In genomic region chr1:198901280-198901679, GRCh38 we compare ENCODE assay signal across 16 cellular contexts.
DNase-seq lines count a peak whose midpoint lies in the region; ATAC-seq and TF ChIP-seq lines count a peak whose summit lies in the region.
"Had no signal": no experiment of that assay in that cellular context is flagged by ENCODE, and none has a peak within 500 bp of the region (broad histone marks: within the 10 kb centered on the region; RNA-seq: fewer than 3 reads in every experiment).

No MANE protein-coding gene starts in this region.

- H3K14ac ChIP-seq in IMR-90 (replicated peaks; ENCODE audit: low read depth, low read length): 0 out of 2 replicates have a peak overlapping the region, but pooled peaks have one; percentile 1

- intact Hi-C loops in IMR-90 (cut with micrococcal nuclease): no loop called here

- no peak overlapping the region for H3K4me3 Mint-ChIP-seq in stimulated activated naive B cell treated with anti-CD40 and anti-IgM and Interleukin-4, amounts not matched to agents 10 μg/mL and 1 μg/mL and 100 μg/mL, for 72 hours
- H3K4me3 Mint-ChIP-seq: IgD-negative memory B cell had no signal

- H3K9me3 Mint-ChIP-seq in stimulated activated naive B cell treated with anti-CD40 and anti-IgM and Interleukin-4, amounts not matched to agents 10 μg/mL and 1 μg/mL and 100 μg/mL, for 72 hours: no peaks in the 10 kb centered on the region
- H3K9me3 Mint-ChIP-seq: IgD-negative memory B cell had no signal

- peaks cover 12 to 20% of the 10 kb centered on the region in 2 donors for H3K36me3 Mint-ChIP-seq in stimulated activated naive B cell treated with anti-CD40 and anti-IgM and Interleukin-4, amounts not matched to agents 10 μg/mL and 1 μg/mL and 100 μg/mL, for 72 hours

- H3K23ac ChIP-seq in IMR-90 (ENCODE audit: low read depth, low read length): no peak overlapping the region

- peak overlapping the region; percentile 7 for H2BK5ac ChIP-seq in IMR-90 (ENCODE audit: low read depth, low read length, poor library complexity, severe bottlenecking)

- H3K27ac ChIP-seq in IMR-90 (ENCODE audit: insufficient read depth, low read length) (peak overlapping the region; percentile 12; the same call in 1 of the 2 replicates), SK-N-MC (peak overlapping the region; percentile 100), smooth muscle cell (ENCODE audit: low read depth) (peak overlapping the region; percentile 81)
- H3K27ac ChIP-seq: BLaER1 treated with 17β-estradiol and CSF1 and Interleukin-3, amounts not matched to agents 10 nM and 100 nM had no signal

- H3K56ac ChIP-seq in IMR-90 (ENCODE audit: extremely low read depth, insufficient read depth, low read length): no peak overlapping the region

- no peak overlapping the region for H2BK120ac ChIP-seq in IMR-90 (ENCODE audit: low read depth, low read length)

- TF ChIP-seq RAD21 in IMR-90 (IDR thresholded peaks at IDR 0.05; ENCODE audit: low read length): no peak

- dilution Hi-C loops in IMR-90 (cut with HindIII; ENCODE audit: low sequenced_read_pairs, unreplicated experiment): no loop called here

- H3K79me2 ChIP-seq in smooth muscle cell (ENCODE audit: low read depth): peaks cover 100% of the 10 kb centered on the region

- no peak overlapping the region for H4K5ac ChIP-seq in IMR-90 (ENCODE audit: low read depth, low read length)

- peak overlapping the region in 1 of 2 experiments; percentile 64; a peak in 1 of 4 replicates for H4K8ac ChIP-seq in IMR-90 (ENCODE audit: low read depth in 2 of 2, low read length in 2 of 2)

- H3K4me1 ChIP-seq in IMR-90 (ENCODE audit: control insufficient read depth, insufficient read depth, low read length): peaks cover 8% of the 10 kb centered on the region
- H3K4me1 ChIP-seq in smooth muscle cell (ENCODE audit: low read depth): peaks cover 26% of the 10 kb centered on the region

- no peak overlapping the region for H2AK9ac ChIP-seq in IMR-90 (replicated peaks; ENCODE audit: low read depth, low read length, poor library complexity)

- TF ChIP-seq POLR2A in IMR-90 (IDR thresholded peaks at IDR 0.05; ENCODE audit: low read depth, low read length): no peak

- CTCF ChIA-PET in IMR-90 (lab: Yijun Ruan, JAX): interaction anchor here (0.7 kb wide), 1 partner anchor 39 kb away, joined by 3 read pairs; no protein-coding TSS in a partner anchor

- no peaks in the 10 kb centered on the region for H3K27me3 ChIP-seq in IMR-90 (ENCODE audit: control insufficient read depth, insufficient read depth, low read length)
- no peaks in the 10 kb centered on the region for H3K27me3 ChIP-seq in smooth muscle cell (ENCODE audit: low read depth)
- H3K27me3 ChIP-seq: BLaER1 treated with 17β-estradiol and CSF1 and Interleukin-3, amounts not matched to agents 10 nM and 100 nM had no signal

- POLR2A ChIA-PET in IMR-90 (lab: Charles Lee; ENCODE audit: unreplicated experiment): no interaction called here

- H3K9me3 ChIP-seq in IMR-90 (ENCODE audit: control insufficient read depth, insufficient read depth, low read length): no peaks in the 10 kb centered on the region
- no peaks in the 10 kb centered on the region for H3K9me3 ChIP-seq in SK-N-MC (ENCODE audit: low read depth, low read length)
- no peaks in the 10 kb centered on the region for H3K9me3 ChIP-seq in smooth muscle cell (replicated peaks; ENCODE audit: low read depth)
- H3K9me3 ChIP-seq: HAP-1, SK-N-SH had no signal

- BruUV-seq in IMR-90 (replicated peaks; lab: Mats Ljungman, UMichigan): no TSS peak

- peak overlapping the region; percentile 4; the same call in 1 of the 2 replicates for H4K91ac ChIP-seq in IMR-90 (ENCODE audit: insufficient read depth, low read depth, low read length)

- H3K4me3 ChIP-seq in IMR-90 (ENCODE audit: insufficient read depth, low read depth, low read length) (no peak overlapping the region), SK-N-MC (peak overlapping the region; percentile 76), smooth muscle cell (no peak overlapping the region)
- H3K4me3 ChIP-seq: BLaER1 treated with 17β-estradiol and CSF1 and Interleukin-3, amounts not matched to agents 10 nM and 100 nM; HAP-1 had no signal

- H2AK5ac ChIP-seq in IMR-90 (ENCODE audit: low read depth, low read length): no peak overlapping the region

- WGBS in IMR-90 (ENCODE audit: extremely low coverage in 2 of 2, insufficient read length in 1 of 2), 2 experiments: 60% methylated on average over 1 of the region's 3 CpGs; no CpG with 5 or more reads in 1 of the 2 experiments
- 89% methylated on average over 3 of the region's 3 CpGs for WGBS in smooth muscle cell (ENCODE audit: low lambda C conversion rate)

- H3K79me1 ChIP-seq in IMR-90 (ENCODE audit: low read depth in 1 of 2, low read length in 2 of 2): peaks cover 18 to 37% of the 10 kb centered on the region in 2 experiments

- H3K9me1 ChIP-seq in IMR-90 (ENCODE audit: insufficient read depth, low read length): peaks cover 6% of the 10 kb centered on the region

- H3K36me3 ChIP-seq in IMR-90 (ENCODE audit: control insufficient read depth, insufficient read depth, low read length): peaks cover 13% of the 10 kb centered on the region
- H3K36me3 ChIP-seq in SK-N-MC (ENCODE audit: insufficient read depth, low read length): peaks cover 68% of the 10 kb centered on the region
- H3K36me3 ChIP-seq in smooth muscle cell (ENCODE audit: low read depth): peaks cover 21% of the 10 kb centered on the region

- TF ChIP-seq CTCF in IMR-90 (conservative IDR thresholded peaks at IDR 0.05; ENCODE audit: low read depth, low read length) (no peak), smooth muscle cell (IDR thresholded peaks at IDR 0.05; ENCODE audit: borderline replicate concordance, insufficient read depth, poor library complexity, severe bottlenecking) (no peak)

- H2BK15ac ChIP-seq in IMR-90 (ENCODE audit: low read depth, low read length): no peak overlapping the region; the same call in 2 of the 3 replicates

- H4K20me1 ChIP-seq in IMR-90 (ENCODE audit: insufficient read depth, low read length) (no peaks in the 10 kb centered on the region; the same call in 1 of the 2 replicates), smooth muscle cell (ENCODE audit: low read depth) (peaks cover 95% of the 10 kb centered on the region)

- no peaks in the 10 kb centered on the region for H3K27me3 Mint-ChIP-seq in stimulated activated naive B cell treated with anti-CD40 and anti-IgM and Interleukin-4, amounts not matched to agents 10 μg/mL and 1 μg/mL and 100 μg/mL, for 72 hours
- H3K27me3 Mint-ChIP-seq: IgD-negative memory B cell had no signal

- H3K27ac Mint-ChIP-seq in stimulated activated naive B cell treated with anti-CD40 and anti-IgM and Interleukin-4, amounts not matched to agents 10 μg/mL and 1 μg/mL and 100 μg/mL, for 72 hours: no peak overlapping the region
- H3K27ac Mint-ChIP-seq: IgD-negative memory B cell had no signal

- H3K9ac ChIP-seq in IMR-90 (ENCODE audit: low read depth, low read length) (no peak overlapping the region), SK-N-MC (ENCODE audit: insufficient read length) (peak overlapping the region; percentile 84), smooth muscle cell (ENCODE audit: low read depth) (no peak overlapping the region)
- H3K9ac ChIP-seq: BLaER1 treated with 17β-estradiol and CSF1 and Interleukin-3, amounts not matched to agents 10 nM and 100 nM; SK-N-SH had no signal

- H3K4me2 ChIP-seq in IMR-90 (ENCODE audit: low read depth, low read length) (no peak overlapping the region), smooth muscle cell (no peak overlapping the region)
- H3K4me2 ChIP-seq: BLaER1 treated with 17β-estradiol and CSF1 and Interleukin-3, amounts not matched to agents 10 nM and 100 nM; SK-N-SH had no signal

- H2BK20ac ChIP-seq in IMR-90 (ENCODE audit: low read depth, low read length): no peak overlapping the region

- in situ Hi-C loops in IMR-90 (cut with MboI; ENCODE audit: low sequenced_read_pairs): no loop called here

- no peak overlapping the region for H3K18ac ChIP-seq in IMR-90 (ENCODE audit: low read depth, low read length)

- H3F3A ChIP-seq in smooth muscle cell (ENCODE audit: low read depth): peaks cover 46% of the 10 kb centered on the region

- peaks cover 6 to 15% of the 10 kb centered on the region in 2 donors for H3K4me1 Mint-ChIP-seq in stimulated activated naive B cell treated with anti-CD40 and anti-IgM and Interleukin-4, amounts not matched to agents 10 μg/mL and 1 μg/mL and 100 μg/mL, for 72 hours

- DNase-seq in IMR-90 (no peak), SK-N-MC (ENCODE audit: low read depth, low spot score) (no peak), globus pallidus (ENCODE audit: low spot score) (peak; percentile 43), smooth muscle cell (lab: John Stamatoyannopoulos, UW; ENCODE audit: unreplicated experiment) (no peak), occipital lobe (lab: John Stamatoyannopoulos, UW) (no peak)
- DNase-seq in stimulated activated naive B cell treated with anti-CD40 and anti-IgM and Interleukin-4, amounts not matched to agents 10 μg/mL and 1 μg/mL and 100 μg/mL, for 72 hours: no peak
- DNase-seq: NCI-H1436 treated with DMSO at 0.1 percent for 48 hours, NCI-H510A, NCI-H82, SK-N-SH had no signal

- ATAC-seq in IMR-90 (ENCODE audit: low read depth): peak; percentile 50
- ATAC-seq in HG03039 (IDR thresholded peaks at IDR 0.05; ENCODE audit: unreplicated experiment): no peak
- no peak for ATAC-seq in stimulated activated naive B cell treated with anti-CD40 and anti-IgM and Interleukin-4, amounts not matched to agents 10 μg/mL and 1 μg/mL and 100 μg/mL, for 72 hours (replicated peaks)
- ATAC-seq: Panc1, Right ventricle myocardium inferior had no signal

- H2AFZ ChIP-seq in IMR-90 (replicated peaks; ENCODE audit: low read length, poor library complexity) (peak overlapping the region; percentile 16), smooth muscle cell (ENCODE audit: low read depth) (no peak overlapping the region)

- H3K4ac ChIP-seq in IMR-90 (ENCODE audit: low read depth, low read length): no peak overlapping the region; the same call in 1 of the 2 replicates

TF ChIP-seq in IMR-90, 13 proteins besides CTCF, POLR2A, EP300 and RAD21 (continues in another document):
- no peak for TF ChIP-seq MAZ (IDR thresholded peaks at IDR 0.05; ENCODE audit: borderline replicate concordance, low read depth, low read length)
- TF ChIP-seq FOS (IDR thresholded peaks at IDR 0.05; ENCODE audit: low read depth, low read length): no peak
- TF ChIP-seq SMC3 (IDR thresholded peaks at IDR 0.05; ENCODE audit: low read depth, low read length): no peak
- TF ChIP-seq USF2 (IDR thresholded peaks at IDR 0.05; ENCODE audit: low read depth, low read length): no peak
- no peak for TF ChIP-seq CEBPB (IDR thresholded peaks at IDR 0.05; ENCODE audit: low read depth, low read length)
- TF ChIP-seq NFE2L2 (IDR thresholded peaks at IDR 0.05; ENCODE audit: low read depth, low read length): no peak
- no peak for TF ChIP-seq MXI1 (IDR thresholded peaks at IDR 0.05; ENCODE audit: borderline replicate concordance, low read depth, low read length)
- TF ChIP-seq RFX5 (IDR thresholded peaks at IDR 0.05; ENCODE audit: low read depth, low read length): no peak

Comparison
In these comparisons a context has a peak if more than half of its experiments do, and no peak if none do; other contexts are left out.
1. H3K27ac ChIP-seq: peak in every context shown above with its lines; median percentile 100 in SK-N-MC; 81 in smooth muscle cell; 12 in IMR-90.